ENCODE assay signal across 8 cellular contexts in the genomic region with DNA sequence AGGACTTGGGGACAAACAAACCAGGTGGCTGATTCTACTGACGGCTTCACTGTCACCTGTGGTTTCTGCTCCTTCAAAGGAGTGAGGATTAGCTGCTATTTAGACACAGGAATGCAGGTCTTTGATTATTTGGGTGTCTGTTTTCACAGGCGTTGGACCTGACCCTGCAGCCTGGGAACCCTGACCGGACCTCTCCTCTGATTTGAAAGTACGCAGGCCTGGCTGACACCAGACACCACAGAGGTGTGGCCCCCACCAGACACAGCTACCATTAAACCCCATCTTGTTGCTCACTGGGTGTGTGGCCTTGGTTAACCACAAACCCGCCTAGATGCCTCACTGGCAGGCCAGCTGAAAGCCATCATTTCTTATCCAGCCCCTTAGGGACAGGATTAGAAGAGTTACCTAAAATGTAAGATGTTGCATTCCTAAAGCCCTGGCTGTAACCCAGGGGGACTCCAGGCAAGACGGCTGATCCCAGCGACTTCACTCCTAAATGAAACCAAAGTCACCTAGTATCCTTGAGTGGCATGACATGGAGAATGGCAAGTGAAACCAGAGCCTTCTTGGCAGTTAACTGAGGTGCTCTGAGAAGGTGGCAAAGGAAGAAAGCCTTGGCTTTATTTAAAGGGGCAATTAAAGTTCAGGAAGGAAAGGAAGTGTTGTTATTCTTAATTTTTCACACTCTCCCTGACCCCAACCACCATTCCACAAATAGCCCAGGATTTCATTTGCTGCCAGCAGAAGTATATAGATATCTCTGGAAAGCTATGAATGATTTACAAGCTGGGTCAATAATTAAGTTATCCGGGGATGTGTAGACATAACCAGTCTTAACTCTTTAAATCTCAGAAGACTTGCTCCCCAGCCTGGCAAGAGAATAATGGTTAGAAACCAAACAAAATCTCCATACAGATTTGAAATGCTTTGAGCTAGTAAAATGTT.
DNase-seq lines count a peak whose midpoint lies in the region; ATAC-seq and TF ChIP-seq lines count a peak whose summit lies in the region.

No MANE protein-coding gene starts in this region.

- WGBS in body of pancreas, 2 donors: 7 to 27% methylated on average over 8 of the region's 8 CpGs

- H3K4me1 ChIP-seq in body of pancreas: peaks cover 69% of the 10 kb centered on the region
- H3K4me1 ChIP-seq in uterus: no peaks in the 10 kb centered on the region

- TF ChIP-seq CTCF in body of pancreas (IDR thresholded peaks at IDR 0.05) (peak in 1 of 7 experiments; percentile 7), uterus (IDR thresholded peaks at IDR 0.05) (no peak)

- no peak overlapping the region for H3K4me3 ChIP-seq in body of pancreas
- H3K4me3 ChIP-seq in uterus: no peak overlapping the region

- H3K27ac ChIP-seq in body of pancreas (peak overlapping the region; percentile 83 to 91 (median 88)), uterus (no peak overlapping the region), substantia nigra (ENCODE audit: low read depth, low read length, poor library complexity, severe bottlenecking) (no peak overlapping the region)

- no peaks in the 10 kb centered on the region for H3K27me3 ChIP-seq in body of pancreas
- no peaks in the 10 kb centered on the region for H3K27me3 ChIP-seq in uterus

- H3K36me3 ChIP-seq in body of pancreas (replicated peaks in 1 of 2; ENCODE audit: insufficient read depth in 1 of 2, low read depth in 2 of 2): no peaks in the 10 kb centered on the region
- H3K36me3 ChIP-seq in uterus: no peaks in the 10 kb centered on the region

- peak; percentile 88 for ATAC-seq in GM19395 (IDR thresholded peaks at IDR 0.05; ENCODE audit: unreplicated experiment)
- peak; percentile 90 for ATAC-seq in HG03460 (IDR thresholded peaks at IDR 0.05; ENCODE audit: unreplicated experiment)
- ATAC-seq in body of pancreas: peak; percentile 83

- TF ChIP-seq POLR2A in body of pancreas (IDR thresholded peaks at IDR 0.05) (peak in 1 of 3 donors; percentile 19), uterus (IDR thresholded peaks at IDR 0.05) (no peak)

- DNase-seq in body of pancreas (peak in 2 of 4 donors; percentile 46 to 47), renal cortical epithelial cell (ENCODE audit: low read depth) (peak; percentile 98), uterus (no peak), NCI-H2081 treated with DMSO at 0.1 percent for 48 hours (lab: John Stamatoyannopoulos, UW) (no peak), substantia nigra (lab: John Stamatoyannopoulos, UW) (no peak), NCI-H524 treated with DMSO at 0.1 percent for 48 hours (lab: John Stamatoyannopoulos, UW) (no peak)

- no peaks in the 10 kb centered on the region for H3K9me3 ChIP-seq in body of pancreas
- no peaks in the 10 kb centered on the region for H3K9me3 ChIP-seq in uterus

- intact Hi-C loops in body of pancreas (cut with DNase I) (no loop called here), uterus (cut with DNase I; ENCODE audit: low total_unique reads) (no loop called here)

Comparison
In these comparisons a context has a peak if more than half of its experiments do, and no peak if none do; other contexts are left out.
1. H3K27ac ChIP-seq: peak in body of pancreas (4 of 4); none in uterus (0 of 2) and substantia nigra (single experiment).
2. Peak in every context shown above with its lines, with median percentiles within 50 percentile points of each other: ATAC-seq.